Comparison of ENCODE assay signal across 16 cellular contexts in the genomic region with DNA sequence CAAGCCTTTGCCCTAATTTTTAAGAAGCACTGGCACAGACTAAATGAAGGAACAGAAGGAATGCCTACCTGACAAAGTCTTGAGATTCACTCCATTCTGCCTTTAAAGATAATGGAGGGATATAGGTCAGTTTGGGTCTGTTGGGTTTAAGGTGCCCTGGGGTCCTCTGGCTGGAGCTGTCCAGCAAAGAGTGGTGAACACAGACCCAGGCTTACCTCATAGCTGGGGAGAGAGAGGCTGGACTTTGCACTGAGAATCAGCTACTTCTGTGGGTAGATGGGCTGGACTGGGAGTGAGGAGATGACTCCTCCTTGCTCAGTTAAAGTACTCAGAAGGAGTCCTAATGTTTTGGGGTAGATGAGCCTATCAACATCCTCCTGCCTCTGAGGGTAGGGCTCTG.
"Had no signal": no experiment of that assay in that cellular context is flagged by ENCODE, and none has a peak within 500 bp of the region (broad histone marks: within the 10 kb centered on the region; RNA-seq: fewer than 3 reads in every experiment).

No MANE protein-coding gene starts in this region.

- H3K27ac Mint-ChIP-seq: activated CD8-positive, alpha-beta memory T cell treated with anti-CD3 and anti-CD28 coated beads, Interleukin-2, amount 10 ng/mL, durations not matched to agents 7 days and 5 days; activated naive CD4-positive, alpha-beta T cell treated with anti-CD3 and anti-CD28 coated beads, Interleukin-2, amount 10 ng/mL, durations not matched to agents 7 days and 5 days; T-helper 1 cell treated with Interleukin-12 subunit alpha and Interleukin-12 subunit beta and Interleukin-4 antibody, amounts not matched to agents 30 μg/mL and 1 μg/mL, for 36 hours had no signal

- H3K36me3 Mint-ChIP-seq: activated naive CD4-positive, alpha-beta T cell treated with anti-CD3 and anti-CD28 coated beads, Interleukin-2, amount 10 ng/mL, durations not matched to agents 7 days and 5 days had no signal

- H3K27ac ChIP-seq: esophagus squamous epithelium, suprapubic skin, WERI-Rb-1 had no signal

- ATAC-seq: activated CD8-positive, alpha-beta memory T cell treated with anti-CD3 and anti-CD28 coated beads, Interleukin-2, amount 10 ng/mL, durations not matched to agents 7 days and 5 days; left cardiac atrium had no signal

- H3K9me3 ChIP-seq: suprapubic skin had no signal

- H3K27me3 ChIP-seq: esophagus squamous epithelium, suprapubic skin had no signal

- H3K4me3 ChIP-seq: esophagus squamous epithelium, lung, suprapubic skin had no signal

- H3K27me3 Mint-ChIP-seq: activated CD8-positive, alpha-beta memory T cell treated with anti-CD3 and anti-CD28 coated beads, Interleukin-2, amount 10 ng/mL, durations not matched to agents 7 days and 5 days had no signal

- H3K4me3 Mint-ChIP-seq: activated CD8-positive, alpha-beta memory T cell treated with anti-CD3 and anti-CD28 coated beads, Interleukin-2, amount 10 ng/mL, durations not matched to agents 7 days and 5 days; activated naive CD4-positive, alpha-beta T cell treated with anti-CD3 and anti-CD28 coated beads, Interleukin-2, amount 10 ng/mL, durations not matched to agents 7 days and 5 days; T-helper 1 cell treated with Interleukin-12 subunit alpha and Interleukin-12 subunit beta and Interleukin-4 antibody, amounts not matched to agents 30 μg/mL and 1 μg/mL, for 36 hours had no signal

- H3K4me1 ChIP-seq: esophagus squamous epithelium, suprapubic skin had no signal

- DNase-seq: activated CD4-positive, alpha-beta T cell treated with anti-CD3 and anti-CD28 coated beads, Interleukin-2, amount 50 U/mL, for 48 hours; activated CD8-positive, alpha-beta memory T cell treated with anti-CD3 and anti-CD28 coated beads, Interleukin-2, amount 10 ng/mL, durations not matched to agents 7 days and 5 days; activated naive CD4-positive, alpha-beta T cell treated with anti-CD3 and anti-CD28 coated beads, Interleukin-2, amount 10 ng/mL, durations not matched to agents 7 days and 5 days; activated T-cell treated with anti-CD3 and anti-CD28 coated beads, Interleukin-2, amount 50 U/mL, for 1 hour; esophagus squamous epithelium; glutamatergic neuron; left cardiac atrium; occipital lobe; stimulated activated CD4-positive, alpha-beta T cell treated with anti-CD3 and anti-CD28 coated beads, Interleukin-2, amount 100 ng/mL, for 48 hours; stimulated activated naive CD4-positive, alpha-beta T cell treated with Interleukin-2 at 50 U/mL for 16 hours; trophoblast cell; WERI-Rb-1 had no signal

- H3K9me3 Mint-ChIP-seq: activated naive CD4-positive, alpha-beta T cell treated with anti-CD3 and anti-CD28 coated beads, Interleukin-2, amount 10 ng/mL, durations not matched to agents 7 days and 5 days had no signal

- H3K36me3 ChIP-seq: esophagus squamous epithelium, suprapubic skin, WERI-Rb-1 had no signal

- FAIRE-seq: astrocyte had no signal
